21 cellular contexts compared by ENCODE assay signal in genomic region chr16:67885976-67886375, GRCh38. TPM values are rescaled to one million over a fixed set of nuclear protein-coding genes. Genes with fewer than 3 reads are reported as not detected.
"Had no signal": no experiment of that assay in that cellular context is flagged by ENCODE, and none has a peak within 500 bp of the region (broad histone marks: within the 10 kb centered on the region; RNA-seq: fewer than 3 reads in every experiment).

No MANE protein-coding gene starts in this region.

- DNase-seq: cortex of kidney; dorsolateral prefrontal cortex; effector CD8-positive, alpha-beta T cell; heart left ventricle; hypothalamus; mucosa of descending colon; naive thymus-derived CD8-positive, alpha-beta T cell; nucleus accumbens; pancreas; stimulated activated CD4-positive, alpha-beta T cell treated with anti-CD3 and anti-CD28 coated beads, Interleukin-4, amount 100 ng/mL, for 24 hours had no signal

- H3K4me3 ChIP-seq: heart left ventricle, mucosa of descending colon, pancreas, tibial nerve had no signal

- H3K27me3 Mint-ChIP-seq: naive thymus-derived CD8-positive, alpha-beta T cell; progenitor cell of endocrine pancreas; stimulated activated memory B cell treated with anti-CD40 and anti-IgM and Interleukin-4, amounts not matched to agents 10 μg/mL and 1 μg/mL and 100 μg/mL, for 72 hours; stimulated activated naive CD8-positive, alpha-beta T cell treated with anti-CD3 and anti-CD28 coated beads, Interleukin-15, Interleukin-2, amounts not matched to agents 100 ng/mL and 50 ng/mL, for 24 hours had no signal

- H3K9me3 ChIP-seq: heart left ventricle, mucosa of descending colon, pancreas, tibial nerve had no signal

- H3K27me3 ChIP-seq: dorsolateral prefrontal cortex, heart left ventricle, pancreas, tibial nerve had no signal

- H3K4me1 ChIP-seq: pancreas had no signal

- H3K9me3 Mint-ChIP-seq: naive thymus-derived CD8-positive, alpha-beta T cell; neural crest cell; stimulated activated memory B cell treated with anti-CD40 and anti-IgM and Interleukin-4, amounts not matched to agents 10 μg/mL and 1 μg/mL and 100 μg/mL, for 72 hours; stimulated activated naive CD8-positive, alpha-beta T cell treated with anti-CD3 and anti-CD28 coated beads, Interleukin-15, Interleukin-2, amounts not matched to agents 100 ng/mL and 50 ng/mL, for 24 hours had no signal

- H3K27ac Mint-ChIP-seq: progenitor cell of endocrine pancreas; stimulated activated memory B cell treated with anti-CD40 and anti-IgM and Interleukin-4, amounts not matched to agents 10 μg/mL and 1 μg/mL and 100 μg/mL, for 72 hours had no signal

- H3K27ac ChIP-seq: pancreas had no signal

- ATAC-seq: esophagus mucosa; heart left ventricle; left lobe of liver; mucosa of descending colon; naive thymus-derived CD8-positive, alpha-beta T cell; pancreas; right cardiac atrium; stimulated activated memory B cell treated with anti-CD40 and anti-IgM and Interleukin-4, amounts not matched to agents 10 μg/mL and 1 μg/mL and 100 μg/mL, for 72 hours had no signal

- H3K4me3 Mint-ChIP-seq: naive thymus-derived CD8-positive, alpha-beta T cell; neural crest cell; stimulated activated memory B cell treated with anti-CD40 and anti-IgM and Interleukin-4, amounts not matched to agents 10 μg/mL and 1 μg/mL and 100 μg/mL, for 72 hours; stimulated activated naive CD8-positive, alpha-beta T cell treated with anti-CD3 and anti-CD28 coated beads, Interleukin-15, Interleukin-2, amounts not matched to agents 100 ng/mL and 50 ng/mL, for 24 hours had no signal

RNA-seq across cellular contexts. Expression of gene NRN1L, which starts 1.3 kb away (rescaled TPM):
- total RNA-seq: esophagus mucosa, frontal cortex, neural crest cell, progenitor cell of endocrine pancreas, temporal lobe, ureter had no signal
- polyA plus RNA-seq: naive thymus-derived CD8-positive, alpha-beta T cell had no signal
